16 cellular contexts compared by ENCODE assay signal in genomic region chr22:29151316-29151715, GRCh38. TPM values are rescaled to one million over a fixed set of nuclear protein-coding genes. Genes with fewer than 3 reads are reported as not detected.
DNase-seq lines count a peak whose midpoint lies in the region; ATAC-seq and TF ChIP-seq lines count a peak whose summit lies in the region.
"Had no signal": no experiment of that assay in that cellular context is flagged by ENCODE, and none has a peak within 500 bp of the region (broad histone marks: within the 10 kb centered on the region; RNA-seq: fewer than 3 reads in every experiment).

No MANE protein-coding gene starts in this region.

- ATAC-seq in activated CD8-positive, alpha-beta memory T cell treated with anti-CD3 and anti-CD28 coated beads, Interleukin-2, amount 10 ng/mL, durations not matched to agents 7 days and 5 days, result no peak
- ATAC-seq in lower lobe of right lung (no peak), left colon (no peak)

- no peak overlapping the region for H3K27ac Mint-ChIP-seq in activated CD8-positive, alpha-beta memory T cell treated with anti-CD3 and anti-CD28 coated beads, Interleukin-2, amount 10 ng/mL, durations not matched to agents 7 days and 5 days
- H3K27ac Mint-ChIP-seq in chondrocyte (ENCODE audit: unreplicated experiment), result no peak overlapping the region
- H3K27ac Mint-ChIP-seq: CD4-positive, alpha-beta memory T cell had no signal

- no peaks in the 10 kb centered on the region for H3K36me3 Mint-ChIP-seq in activated CD8-positive, alpha-beta memory T cell treated with anti-CD3 and anti-CD28 coated beads, Interleukin-2, amount 10 ng/mL, durations not matched to agents 7 days and 5 days
- no peaks in the 10 kb centered on the region for H3K36me3 Mint-ChIP-seq in chondrocyte (ENCODE audit: low read depth)
- H3K36me3 Mint-ChIP-seq: CD4-positive, alpha-beta memory T cell had no signal

- peak overlapping the region; percentile 76 for H3K27ac ChIP-seq in lower lobe of right lung
- H3K27ac ChIP-seq in substantia nigra (ENCODE audit: low read depth, low read length, poor library complexity, severe bottlenecking), result peak overlapping the region; percentile 21
- H3K27ac ChIP-seq: GM23248 had no signal

- no peaks in the 10 kb centered on the region for H3K27me3 ChIP-seq in lower lobe of right lung (ENCODE audit: low read depth)
- H3K27me3 ChIP-seq: BE2C, Peyer's patch had no signal

- H3K4me1 ChIP-seq in lower lobe of right lung, result peaks cover 42% of the 10 kb centered on the region
- H3K4me1 ChIP-seq: BE2C had no signal

- H3K4me3 ChIP-seq in lower lobe of right lung, result no peak overlapping the region
- H3K4me3 ChIP-seq: GM23248, Peyer's patch had no signal

- no peaks in the 10 kb centered on the region for H3K9me3 Mint-ChIP-seq in activated CD8-positive, alpha-beta memory T cell treated with anti-CD3 and anti-CD28 coated beads, Interleukin-2, amount 10 ng/mL, durations not matched to agents 7 days and 5 days (ENCODE audit: low read depth)
- no peaks in the 10 kb centered on the region for H3K9me3 Mint-ChIP-seq in chondrocyte (ENCODE audit: low read depth)
- H3K9me3 Mint-ChIP-seq: CD4-positive, alpha-beta memory T cell had no signal

- peaks cover 13% of the 10 kb centered on the region for H3K4me1 Mint-ChIP-seq in activated CD8-positive, alpha-beta memory T cell treated with anti-CD3 and anti-CD28 coated beads, Interleukin-2, amount 10 ng/mL, durations not matched to agents 7 days and 5 days
- peaks cover 15% of the 10 kb centered on the region for H3K4me1 Mint-ChIP-seq in chondrocyte (ENCODE audit: low read depth)

- in situ Hi-C loops in GM13977 (cut with MboI; ENCODE audit: low pct_unique_long_range_greater_than_20kb, low sequenced_read_pairs, unreplicated experiment), result no loop called here

- TF ChIP-seq CTCF in chondrocyte (IDR thresholded peaks at IDR 0.05) (no peak), lower lobe of right lung (IDR thresholded peaks at IDR 0.05) (no peak), GM13977 (IDR thresholded peaks at IDR 0.05; ENCODE audit: extremely low read depth, insufficient read depth, missing control alignments) (no peak)

- no peak overlapping the region for H3K4me3 Mint-ChIP-seq in activated CD8-positive, alpha-beta memory T cell treated with anti-CD3 and anti-CD28 coated beads, Interleukin-2, amount 10 ng/mL, durations not matched to agents 7 days and 5 days
- H3K4me3 Mint-ChIP-seq in chondrocyte (ENCODE audit: unreplicated experiment), result no peak overlapping the region

- CTCF ChIA-PET in activated CD8-positive, alpha-beta memory T cell treated with anti-CD3 and anti-CD28 coated beads, Interleukin-2, amount 10 ng/mL, durations not matched to agents 7 days and 5 days (lab: Charles Lee), result interaction anchor here (0.7 kb wide), 2 partner anchors 107 to 149 kb away, joined by 3 read pairs; no protein-coding TSS in a partner anchor

- no peaks in the 10 kb centered on the region for H3K9me3 ChIP-seq in lower lobe of right lung
- H3K9me3 ChIP-seq: BE2C, Peyer's patch had no signal

- intact Hi-C loops in lower lobe of right lung (cut with DNase I) (no loop called here), left colon (cut with DNase I, micrococcal nuclease) (no loop called here)

- H3K27me3 Mint-ChIP-seq in activated CD8-positive, alpha-beta memory T cell treated with anti-CD3 and anti-CD28 coated beads, Interleukin-2, amount 10 ng/mL, durations not matched to agents 7 days and 5 days, result peaks cover 52% of the 10 kb centered on the region
- H3K27me3 Mint-ChIP-seq in chondrocyte (ENCODE audit: low read depth), result peaks cover 3% of the 10 kb centered on the region

- H3K36me3 ChIP-seq in lower lobe of right lung, result no peaks in the 10 kb centered on the region
- H3K36me3 ChIP-seq: BE2C, Peyer's patch had no signal

- DNase-seq in activated CD8-positive, alpha-beta memory T cell treated with anti-CD3 and anti-CD28 coated beads, Interleukin-2, amount 10 ng/mL, durations not matched to agents 7 days and 5 days, result peak; percentile 16
- DNase-seq in chondrocyte (ENCODE audit: low spot score) (peak; percentile 27), lower lobe of right lung (no peak), substantia nigra (lab: John Stamatoyannopoulos, UW) (no peak), left colon (no peak), GM13977 (ENCODE audit: low spot score) (no peak)
- no peak for DNase-seq in activated naive CD4-positive, alpha-beta T cell treated with anti-CD3 and anti-CD28 coated beads, Interleukin-2, amount 50 U/mL, for 16 hours
- DNase-seq: BE2C; CD4-positive, alpha-beta memory T cell; GF-D8; GM23248; NCI-H1930; NCI-H2171 treated with DMSO at 0.1 percent for 48 hours; NCI-H510A; Right ventricle myocardium superior had no signal

RNA-seq across cellular contexts. Expression of gene EMID1, which starts 54.4 kb away (rescaled TPM):
- total RNA-seq in activated CD8-positive, alpha-beta memory T cell treated with anti-CD3 and anti-CD28 coated beads, Interleukin-2, amount 10 ng/mL, durations not matched to agents 7 days and 5 days, result under 1 TPM in 1 of 2 experiments, not detected in 1; 0.61 TPM
- 0.33 to 0.41 TPM in 2 of 3 replicates, not detected in the other for total RNA-seq in chondrocyte
- total RNA-seq in lower lobe of right lung, result 8.2 TPM
- total RNA-seq in left colon, result 1 to 10 TPM; 1.2 to 4.9 TPM
- total RNA-seq: CD4-positive, alpha-beta memory T cell; GM23248 had no signal

Comparison
In these comparisons a context has a peak if more than half of its experiments do, and no peak if none do; other contexts are left out.
1. DNase-seq: peak in activated CD8-positive, alpha-beta memory T cell treated with anti-CD3 and anti-CD28 coated beads, Interleukin-2, amount 10 ng/mL, durations not matched to agents 7 days and 5 days (single experiment) and chondrocyte (single experiment); none in lower lobe of right lung (single experiment), substantia nigra (0 of 49), activated naive CD4-positive, alpha-beta T cell treated with anti-CD3 and anti-CD28 coated beads, Interleukin-2, amount 50 U/mL, for 16 hours (single experiment), left colon (0 of 2) and GM13977 (single experiment).